Comparison of ENCODE assay signal across 7 cellular contexts in the genomic region with DNA sequence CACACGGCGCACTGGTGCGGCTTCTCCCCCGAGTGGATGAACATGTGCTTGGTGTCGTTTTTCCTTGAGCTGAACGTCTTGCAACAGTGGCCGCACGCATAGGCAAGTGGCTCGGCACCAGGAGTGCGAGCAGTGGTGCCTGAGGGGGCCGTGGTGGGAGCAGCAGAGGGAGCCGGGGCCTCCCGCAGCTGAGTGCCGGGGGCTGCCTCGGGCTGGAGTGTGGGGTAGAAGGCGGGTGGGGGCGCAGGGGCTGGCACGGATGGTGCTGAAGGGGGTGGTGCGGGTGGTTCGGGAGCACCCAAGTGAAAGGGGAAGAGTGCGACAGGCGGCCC.
A peak's percentile ranks its signal among the peaks of the same experiment; 100 is the strongest.
DNase-seq lines count a peak whose midpoint lies in the region; ATAC-seq, FAIRE-seq and TF ChIP-seq lines count a peak whose summit lies in the region.
"Not testable (repeated sequence)": the region's sequence is repeated elsewhere in the genome, so short reads cannot be mapped to it uniquely, and the experiment has no call there.

No MANE protein-coding gene starts in this region.

- not testable (repeated sequence) for H3K4me3 Mint-ChIP-seq in activated CD4-positive, alpha-beta T cell treated with anti-CD3 and anti-CD28 coated beads for 36 hours

- FAIRE-seq in A549 (lab: Jason Lieb, UNC); GM12878 (lab: Jason Lieb, UNC): not testable (repeated sequence)

- not testable (repeated sequence) for H3K4me2 ChIP-seq in A549; GM12878 (ENCODE audit: control insufficient read depth, insufficient read depth)

- H3K9me3 ChIP-seq in A549; GM12878 (replicated peaks; ENCODE audit: control insufficient read depth, insufficient read depth, low read length): not testable (repeated sequence)

- not testable (repeated sequence) for TF ChIP-seq EP300 in A549 (IDR thresholded peaks at IDR 0.05); GM12878 (IDR thresholded peaks at IDR 0.05; ENCODE audit: borderline replicate concordance in 1 of 2, control insufficient read depth in 1 of 2, low read depth in 2 of 2, low read length in 2 of 2)

- TF ChIP-seq CTCF in A549 (IDR thresholded peaks at IDR 0.05); GM12878 (IDR thresholded peaks at IDR 0.05 in 2 of 3, conservative IDR thresholded peaks at IDR 0.05 in 1 of 3; ENCODE audit: control insufficient read depth in 2 of 3, extremely low read depth in 1 of 3, insufficient read depth in 1 of 3, low read depth in 3 of 3, low read length in 3 of 3); omental fat pad (IDR thresholded peaks at IDR 0.05): not testable (repeated sequence)

- not testable (repeated sequence) for H3K27ac Mint-ChIP-seq in activated CD4-positive, alpha-beta T cell treated with anti-CD3 and anti-CD28 coated beads for 36 hours

- not testable (repeated sequence) for H3K27ac ChIP-seq in A549; GM12878 (ENCODE audit: control insufficient read depth, insufficient read depth)

- not testable (repeated sequence) for H3K36me3 ChIP-seq in GM12878 (ENCODE audit: control insufficient read depth in 2 of 2, insufficient read depth in 2 of 2, low read length in 1 of 2)

- not testable (repeated sequence) for H3K9me3 Mint-ChIP-seq in activated CD4-positive, alpha-beta T cell treated with anti-CD3 and anti-CD28 coated beads for 36 hours (ENCODE audit: low read depth)

- H3K27me3 ChIP-seq in GM12878 (replicated peaks in 1 of 2; ENCODE audit: control insufficient read depth in 2 of 2, insufficient read depth in 2 of 2, low read length in 1 of 2): not testable (repeated sequence)

- not testable (repeated sequence) for H3K4me3 ChIP-seq in A549, GM12878

- not testable (repeated sequence) for H3K9ac ChIP-seq in GM12878 (ENCODE audit: control insufficient read depth, insufficient read depth, low read length)

- no CpG with 5 or more reads among the region's 22 CpGs for WGBS in A549 (ENCODE audit: missing lambda C conversion rate)
- WGBS in GM12878 (ENCODE audit: insufficient coverage, insufficient replicate concordance, low lambda C conversion rate, missing lambda C conversion rate): no CpG with 5 or more reads among the region's 22 CpGs

- RAD21 ChIA-PET in GM12878 (lab: Charles Lee; ENCODE audit: unreplicated experiment): not testable (repeated sequence)

- ATAC-seq in A549 (peak; percentile 42 to 55), HG03159 (IDR thresholded peaks at IDR 0.05; ENCODE audit: unreplicated experiment) (peak; percentile 12), GM12878 (peak; percentile 23), Right ventricle myocardium superior (ENCODE audit: poor library complexity) (peak; percentile 28), left colon (peak; percentile 7), omental fat pad (ENCODE audit: low FRiP score) (peak; percentile 33)
- ATAC-seq in activated CD4-positive, alpha-beta T cell treated with anti-CD3 and anti-CD28 coated beads for 36 hours: peak; percentile 11

- CTCF ChIA-PET in A549 (lab: Yijun Ruan, JAX); activated CD4-positive, alpha-beta T cell treated with anti-CD3 and anti-CD28 coated beads for 36 hours (lab: Charles Lee); GM12878 (lab: Yijun Ruan, JAX): not testable (repeated sequence)

- not testable (repeated sequence) for H3K4me1 ChIP-seq in A549; GM12878 (ENCODE audit: control insufficient read depth, insufficient read depth, low read length)

- TF ChIP-seq POLR2A in A549 (IDR thresholded peaks at IDR 0.05; ENCODE audit: low read length); GM12878 (IDR thresholded peaks at IDR 0.05; ENCODE audit: low read depth, low read length): not testable (repeated sequence)

- not testable (repeated sequence) for H3K4me1 Mint-ChIP-seq in activated CD4-positive, alpha-beta T cell treated with anti-CD3 and anti-CD28 coated beads for 36 hours

- not testable (repeated sequence) for BruUV-seq in GM12878 (replicated peaks; lab: Mats Ljungman, UMichigan)

- SMC1A ChIA-PET in GM12878 (lab: Charles Lee; ENCODE audit: uncharacterized antibody, unreplicated experiment): not testable (repeated sequence)

- POLR2A ChIA-PET in A549 (lab: Yijun Ruan, JAX); activated CD4-positive, alpha-beta T cell treated with anti-CD3 and anti-CD28 coated beads for 36 hours (lab: Charles Lee); GM12878 (lab: Charles Lee): not testable (repeated sequence)

- not testable (repeated sequence) for H3K79me2 ChIP-seq in GM12878 (ENCODE audit: control insufficient read depth, insufficient read depth, low read length)

- not testable (repeated sequence) for H3K36me3 Mint-ChIP-seq in activated CD4-positive, alpha-beta T cell treated with anti-CD3 and anti-CD28 coated beads for 36 hours (ENCODE audit: low read depth)

- in situ Hi-C loops in GM12878 (cut with MboI): not testable (repeated sequence)

- not testable (repeated sequence) for H3K27me3 Mint-ChIP-seq in activated CD4-positive, alpha-beta T cell treated with anti-CD3 and anti-CD28 coated beads for 36 hours

- H2AFZ ChIP-seq in GM12878 (ENCODE audit: control insufficient read depth, low read depth, low read length): not testable (repeated sequence)

- H4K20me1 ChIP-seq in GM12878 (ENCODE audit: control insufficient read depth, insufficient read depth): not testable (repeated sequence)

- not testable (repeated sequence) for DNase-seq in A549 (ENCODE audit: low read depth in 1 of 2, low spot score in 1 of 2); activated CD4-positive, alpha-beta T cell treated with anti-CD3 and anti-CD28 coated beads for 36 hours; GM12878 (ENCODE audit: low read depth, low spot score); Right ventricle myocardium superior; left colon; omental fat pad (ENCODE audit: low spot score)

- intact Hi-C loops in activated CD4-positive, alpha-beta T cell treated with anti-CD3 and anti-CD28 coated beads for 36 hours (cut with DNase I, micrococcal nuclease); GM12878 (cut with micrococcal nuclease; ENCODE audit: unreplicated experiment); Right ventricle myocardium superior (cut with DNase I); left colon (cut with DNase I, micrococcal nuclease): not testable (repeated sequence)

- TF ChIP-seq RAD21 in A549 (conservative IDR thresholded peaks at IDR 0.05 in 1 of 2, IDR thresholded peaks at IDR 0.05 in 1 of 2); GM12878 (IDR thresholded peaks at IDR 0.05; ENCODE audit: insufficient read depth, low read depth, low read length): not testable (repeated sequence)
